In genomic region chr22:20433686-20434241, GRCh38 we compare ENCODE assay signal across 12 cellular contexts. TPM values are rescaled to one million over a fixed set of nuclear protein-coding genes. Genes with fewer than 3 reads are reported as not detected.
DNase-seq lines count a peak whose midpoint lies in the region; ATAC-seq and TF ChIP-seq lines count a peak whose summit lies in the region.
"Had no signal": no experiment of that assay in that cellular context is flagged by ENCODE, and none has a peak within 500 bp of the region (broad histone marks: within the 10 kb centered on the region; RNA-seq: fewer than 3 reads in every experiment).

No MANE protein-coding gene starts in this region.

- peak overlapping the region; percentile 47 for H3K4me3 Mint-ChIP-seq in activated naive CD8-positive, alpha-beta T cell
- no peak overlapping the region for H3K4me3 Mint-ChIP-seq in activated naive CD8-positive, alpha-beta T cell treated with anti-CD3 and anti-CD28 coated beads, Interleukin-2, amount 50 U/mL, for 24 hours
- H3K4me3 Mint-ChIP-seq in T-helper 17 cell (peak overlapping the region; percentile 59), neural crest cell (peak overlapping the region; percentile 86), type B pancreatic cell (peak overlapping the region; percentile 85), glutamatergic neuron (ENCODE audit: unreplicated experiment) (no peak overlapping the region)

- H3K9me3 Mint-ChIP-seq in activated naive CD8-positive, alpha-beta T cell (ENCODE audit: low read depth), result no peaks in the 10 kb centered on the region
- no peaks in the 10 kb centered on the region for H3K9me3 Mint-ChIP-seq in activated naive CD8-positive, alpha-beta T cell treated with anti-CD3 and anti-CD28 coated beads, Interleukin-2, amount 50 U/mL, for 24 hours
- no peaks in the 10 kb centered on the region for H3K9me3 Mint-ChIP-seq in neural crest cell
- H3K9me3 Mint-ChIP-seq in type B pancreatic cell, result no peaks in the 10 kb centered on the region
- peaks cover 4% of the 10 kb centered on the region for H3K9me3 Mint-ChIP-seq in glutamatergic neuron (ENCODE audit: unreplicated experiment)

- H3K4me1 Mint-ChIP-seq in activated naive CD8-positive, alpha-beta T cell (ENCODE audit: low read depth), result peaks cover 24% of the 10 kb centered on the region
- H3K4me1 Mint-ChIP-seq in activated naive CD8-positive, alpha-beta T cell treated with anti-CD3 and anti-CD28 coated beads, Interleukin-2, amount 50 U/mL, for 24 hours, result peaks cover 26% of the 10 kb centered on the region
- H3K4me1 Mint-ChIP-seq in T-helper 17 cell (peaks cover 31% of the 10 kb centered on the region), neural crest cell (peaks cover 31% of the 10 kb centered on the region), type B pancreatic cell (ENCODE audit: unreplicated experiment) (peaks cover 28% of the 10 kb centered on the region), glutamatergic neuron (ENCODE audit: low read depth, unreplicated experiment) (peaks cover 8% of the 10 kb centered on the region)

- DNase-seq in activated naive CD8-positive, alpha-beta T cell treated with anti-CD3 and anti-CD28 coated beads, Interleukin-2, amount 50 U/mL, for 24 hours, result no peak
- DNase-seq in T-helper 17 cell, result no peak
- DNase-seq in neural crest cell (ENCODE audit: low read depth, low spot score), result no peak
- no peak for DNase-seq in type B pancreatic cell (ENCODE audit: extremely low spot score, unreplicated experiment)
- no peak for DNase-seq in glutamatergic neuron
- DNase-seq: Kasumi-1, NCI-H187 treated with DMSO at 0.1 percent for 48 hours, NCI-H2171 had no signal

- H3K27ac Mint-ChIP-seq in activated naive CD8-positive, alpha-beta T cell, result no peak overlapping the region
- H3K27ac Mint-ChIP-seq in activated naive CD8-positive, alpha-beta T cell treated with anti-CD3 and anti-CD28 coated beads, Interleukin-2, amount 50 U/mL, for 24 hours, result no peak overlapping the region
- H3K27ac Mint-ChIP-seq in T-helper 17 cell, result no peak overlapping the region
- no peak overlapping the region for H3K27ac Mint-ChIP-seq in neural crest cell (ENCODE audit: unreplicated experiment)
- no peak overlapping the region for H3K27ac Mint-ChIP-seq in type B pancreatic cell
- no peak overlapping the region for H3K27ac Mint-ChIP-seq in glutamatergic neuron (ENCODE audit: unreplicated experiment)

- TF ChIP-seq CTCF in neural crest cell (conservative IDR thresholded peaks at IDR 0.05) (no peak), type B pancreatic cell (conservative IDR thresholded peaks at IDR 0.05) (no peak), glutamatergic neuron (IDR thresholded peaks at IDR 0.05; ENCODE audit: partially characterized antibody, unreplicated experiment) (no peak)

- H3K27me3 Mint-ChIP-seq in activated naive CD8-positive, alpha-beta T cell, result peaks cover 26% of the 10 kb centered on the region
- peaks cover 63% of the 10 kb centered on the region for H3K27me3 Mint-ChIP-seq in activated naive CD8-positive, alpha-beta T cell treated with anti-CD3 and anti-CD28 coated beads, Interleukin-2, amount 50 U/mL, for 24 hours
- H3K27me3 Mint-ChIP-seq in T-helper 17 cell (peaks cover 39% of the 10 kb centered on the region), neural crest cell (ENCODE audit: low read depth) (peaks cover 64% of the 10 kb centered on the region), type B pancreatic cell (peaks cover 50% of the 10 kb centered on the region), glutamatergic neuron (ENCODE audit: unreplicated experiment) (peaks cover 20% of the 10 kb centered on the region)

- H3K9me3 ChIP-seq in T-helper 17 cell (ENCODE audit: control insufficient read depth, low read length, poor library complexity, severe bottlenecking), result no peaks in the 10 kb centered on the region

- no peak for ATAC-seq in activated naive CD8-positive, alpha-beta T cell treated with anti-CD3 and anti-CD28 coated beads, Interleukin-2, amount 50 U/mL, for 24 hours
- ATAC-seq in T-helper 17 cell (no peak), GM18868 (IDR thresholded peaks at IDR 0.05; ENCODE audit: unreplicated experiment) (no peak), GM21786 (IDR thresholded peaks at IDR 0.05; ENCODE audit: unreplicated experiment) (no peak)
- ATAC-seq: GM12878 had no signal

- no peaks in the 10 kb centered on the region for H3K36me3 Mint-ChIP-seq in activated naive CD8-positive, alpha-beta T cell
- H3K36me3 Mint-ChIP-seq in activated naive CD8-positive, alpha-beta T cell treated with anti-CD3 and anti-CD28 coated beads, Interleukin-2, amount 50 U/mL, for 24 hours (ENCODE audit: low read depth), result no peaks in the 10 kb centered on the region
- H3K36me3 Mint-ChIP-seq in T-helper 17 cell (ENCODE audit: low read depth) (peaks cover 3% of the 10 kb centered on the region), neural crest cell (ENCODE audit: low read depth) (peaks cover 3% of the 10 kb centered on the region), type B pancreatic cell (peaks cover 16% of the 10 kb centered on the region), glutamatergic neuron (ENCODE audit: unreplicated experiment) (no peaks in the 10 kb centered on the region)

RNA-seq across cellular contexts. Expression of gene SCARF2, which starts 3.9 kb away (rescaled TPM):
- total RNA-seq in T-helper 17 cell, result 1 to 10 TPM; 3.1 to 3.6 TPM
- total RNA-seq in neural crest cell, result 23.1 and 23.4 TPM in 2 replicates
- total RNA-seq in type B pancreatic cell (ENCODE audit: low replicate concordance), result 4.2 and 21.7 TPM in 2 replicates
- total RNA-seq in glutamatergic neuron (ENCODE audit: unreplicated experiment), result 3.4 TPM

RNA-seq across cellular contexts. Expression of gene ZNF74, which starts 39.8 kb away (rescaled TPM):
- 1 to 10 TPM; 5.2 to 5.6 TPM for total RNA-seq in T-helper 17 cell
- total RNA-seq in neural crest cell, result 54.2 and 55.1 TPM in 2 replicates
- total RNA-seq in type B pancreatic cell (ENCODE audit: low replicate concordance), result 24.6 and 39.5 TPM in 2 replicates
- total RNA-seq in glutamatergic neuron (ENCODE audit: unreplicated experiment), result 50.3 TPM

Comparison
In these comparisons a context has a peak if more than half of its experiments do, and no peak if none do; other contexts are left out.
1. H3K4me3 Mint-ChIP-seq: peak in activated naive CD8-positive, alpha-beta T cell (single experiment), T-helper 17 cell (single experiment), neural crest cell (single experiment) and type B pancreatic cell (single experiment); none in activated naive CD8-positive, alpha-beta T cell treated with anti-CD3 and anti-CD28 coated beads, Interleukin-2, amount 50 U/mL, for 24 hours (single experiment) and glutamatergic neuron (single experiment).